ENCODE assay signal across 9 cellular contexts in the genomic region with DNA sequence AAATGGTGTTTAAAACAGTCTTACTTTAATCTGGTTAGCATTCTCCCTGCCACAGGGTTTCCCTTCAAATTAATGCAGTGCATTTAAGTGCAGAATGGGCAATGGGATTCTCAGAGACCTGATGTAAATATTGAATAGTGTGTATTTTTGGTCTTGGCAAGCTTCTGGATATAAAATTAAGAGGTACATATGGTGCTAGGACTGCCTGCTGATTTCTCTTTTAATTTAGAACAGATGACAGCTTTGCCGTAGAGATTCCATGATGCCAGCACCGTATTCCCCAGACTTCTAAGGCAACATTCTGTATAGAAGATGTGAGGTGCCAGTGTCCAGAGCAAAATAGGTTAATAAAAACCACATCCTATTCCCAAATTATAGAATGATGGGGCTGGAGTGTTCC. TPM values are rescaled to one million over a fixed set of nuclear protein-coding genes. Genes with fewer than 3 reads are reported as not detected.
A peak's percentile ranks its signal among the peaks of the same experiment; 100 is the strongest.
DNase-seq lines count a peak whose midpoint lies in the region; ATAC-seq and TF ChIP-seq lines count a peak whose summit lies in the region.
"Had no signal": no experiment of that assay in that cellular context is flagged by ENCODE, and none has a peak within 500 bp of the region (broad histone marks: within the 10 kb centered on the region; RNA-seq: fewer than 3 reads in every experiment).

No MANE protein-coding gene starts in this region.

- H3K27me3 Mint-ChIP-seq in chondrocyte (ENCODE audit: low read depth) (peaks cover 5% of the 10 kb centered on the region), nephron progenitor cell (ENCODE audit: low read depth, poor library complexity) (peaks cover 23% of the 10 kb centered on the region)

- H3K4me1 Mint-ChIP-seq in chondrocyte (ENCODE audit: low read depth): peaks cover 34% of the 10 kb centered on the region
- peaks cover 69% of the 10 kb centered on the region for H3K4me1 Mint-ChIP-seq in nephron progenitor cell

- H3K36me3 Mint-ChIP-seq in chondrocyte (ENCODE audit: low read depth) (peaks cover 4% of the 10 kb centered on the region), nephron progenitor cell (ENCODE audit: low read depth) (peaks cover 32% of the 10 kb centered on the region)

- in situ Hi-C loops in G401 (cut with HindIII; ENCODE audit: low sequenced_read_pairs): no loop called here

- TF ChIP-seq CTCF in chondrocyte (IDR thresholded peaks at IDR 0.05) (no peak), nephron progenitor cell (IDR thresholded peaks at IDR 0.05) (no peak)

- DNase-seq in G401 (ENCODE audit: low spot score) (peak; percentile 67), NCI-H1694 (lab: John Stamatoyannopoulos, UW) (peak; percentile 30), chondrocyte (ENCODE audit: low spot score) (no peak), nephron progenitor cell (no peak), RKO (ENCODE audit: low spot score) (no peak)
- DNase-seq in effector CD8-positive, alpha-beta T cell (lab: John Stamatoyannopoulos, UW): no peak
- DNase-seq in activated effector memory CD4-positive, alpha-beta T cell treated with anti-CD3 and anti-CD28 coated beads, Interleukin-2, amount 50 U/mL, for 16 hours: no peak
- DNase-seq: activated CD4-positive, CD25-positive, alpha-beta regulatory T cell treated with anti-CD3 and anti-CD28 coated beads, Interleukin-2, amount 50 U/mL, for 72 hours had no signal

- H3K4me3 Mint-ChIP-seq in chondrocyte (ENCODE audit: unreplicated experiment) (peak overlapping the region; percentile 99), nephron progenitor cell (peak overlapping the region; percentile 100)

- H3K9me3 Mint-ChIP-seq in chondrocyte (ENCODE audit: low read depth) (no peaks in the 10 kb centered on the region), nephron progenitor cell (no peaks in the 10 kb centered on the region)

- H3K27ac Mint-ChIP-seq in chondrocyte (ENCODE audit: unreplicated experiment) (no peak overlapping the region), nephron progenitor cell (no peak overlapping the region)

- ATAC-seq in GM18517 (IDR thresholded peaks at IDR 0.05; ENCODE audit: unreplicated experiment): no peak

RNA-seq across cellular contexts. Expression of gene MTAP, which starts 1.9 kb away (rescaled TPM):
- 15.1 and 17.4 TPM in 2 replicates for total RNA-seq in G401 (2014; rRNA removed; shearing (Covaris generic))
- total RNA-seq in chondrocyte: 28.3 to 41.3 TPM (median 33.7 TPM) in 3 replicates

Comparison
In these comparisons a context has a peak if more than half of its experiments do, and no peak if none do; other contexts are left out.
1. DNase-seq: peak in G401 (single experiment) and NCI-H1694 (single experiment); none in chondrocyte (single experiment), nephron progenitor cell (single experiment), effector CD8-positive, alpha-beta T cell (single experiment), activated effector memory CD4-positive, alpha-beta T cell treated with anti-CD3 and anti-CD28 coated beads, Interleukin-2, amount 50 U/mL, for 16 hours (single experiment) and RKO (single experiment).